Comparison of ENCODE assay signal across 16 cellular contexts in genomic region chr9:13181652-13182051, GRCh38.
DNase-seq lines count a peak whose midpoint lies in the region; ATAC-seq and TF ChIP-seq lines count a peak whose summit lies in the region.
"Had no signal": no experiment of that assay in that cellular context is flagged by ENCODE, and none has a peak within 500 bp of the region (broad histone marks: within the 10 kb centered on the region; RNA-seq: fewer than 3 reads in every experiment).

No MANE protein-coding gene starts in this region.

- no peaks in the 10 kb centered on the region for H3K27me3 ChIP-seq in GM23248 (replicated peaks; ENCODE audit: insufficient read depth)

- DNase-seq in GM23248 (peak; percentile 1), NCI-H69 (lab: John Stamatoyannopoulos, UW) (peak; percentile 97), epithelial cell of prostate (ENCODE audit: low read depth, low spot score) (peak; percentile 6), omental fat pad (ENCODE audit: low spot score) (no peak), NCI-H1417 treated with DMSO at 0.1 percent for 48 hours (lab: John Stamatoyannopoulos, UW) (no peak), NCI-H526 (lab: John Stamatoyannopoulos, UW) (no peak)
- DNase-seq: activated CD4-positive, alpha-beta T cell treated with anti-CD3 and anti-CD28 coated beads for 36 hours; activated T-cell treated with anti-CD3 and anti-CD28 coated beads, Interleukin-2, amount 50 U/mL, for 48 hours; amniotic stem cell; CD4-positive, alpha-beta memory T cell; dermis blood vessel endothelial cell; NCI-H187 treated with DMSO at 0.1 percent for 48 hours; small intestine; substantia nigra; T-cell had no signal

- no peaks in the 10 kb centered on the region for H3K79me2 ChIP-seq in GM23248 (ENCODE audit: insufficient read depth)

- H2AFZ ChIP-seq in GM23248: no peak overlapping the region

- no peaks in the 10 kb centered on the region for H3K9me3 ChIP-seq in GM23248 (ENCODE audit: low read depth)

- no peak for TF ChIP-seq CTCF in omental fat pad (IDR thresholded peaks at IDR 0.05)

- H3K4me3 ChIP-seq in GM23248: no peak overlapping the region

- 72 to 78% methylated on average over 2 of the region's 2 CpGs for WGBS in GM23248 (ENCODE audit: low coverage in 1 of 2, low lambda C conversion rate in 2 of 2, missing lambda C conversion rate in 2 of 2), 2 experiments

- H3K9ac ChIP-seq in GM23248: no peak overlapping the region

- H3K4me2 ChIP-seq in GM23248 (ENCODE audit: unreplicated experiment): no peak overlapping the region

- H4K20me1 ChIP-seq in GM23248 (ENCODE audit: insufficient read depth): no peaks in the 10 kb centered on the region

- H3K36me3 ChIP-seq in GM23248 (ENCODE audit: low read depth): peaks cover 33% of the 10 kb centered on the region

- H3K4me1 ChIP-seq in GM23248 (ENCODE audit: insufficient read depth): 0 out of 2 replicates have a peak, but pooled peaks cover 7% of the 10 kb centered on the region

- no peaks in the 10 kb centered on the region for H3K9me2 ChIP-seq in GM23248 (ENCODE audit: insufficient read depth)

- ATAC-seq in omental fat pad (ENCODE audit: low FRiP score) (peak; percentile 44), GM21367 (IDR thresholded peaks at IDR 0.05; ENCODE audit: unreplicated experiment) (no peak)
- ATAC-seq: activated CD4-positive, alpha-beta T cell treated with anti-CD3 and anti-CD28 coated beads for 36 hours; T-cell had no signal

- H3K27ac ChIP-seq in GM23248: no peak overlapping the region
- no peak overlapping the region for H3K27ac ChIP-seq in epithelial cell of prostate

- H3F3A ChIP-seq in GM23248 (ENCODE audit: insufficient read depth): no peaks in the 10 kb centered on the region

- in situ Hi-C loops in GM23248 (cut with MboI): no loop called here

Comparison
In these comparisons a context has a peak if more than half of its experiments do, and no peak if none do; other contexts are left out.
1. DNase-seq: peak in GM23248 (single experiment), NCI-H69 (single experiment) and epithelial cell of prostate (single experiment); none in omental fat pad (single experiment), NCI-H1417 treated with DMSO at 0.1 percent for 48 hours (single experiment) and NCI-H526 (0 of 2).